In the genomic region with DNA sequence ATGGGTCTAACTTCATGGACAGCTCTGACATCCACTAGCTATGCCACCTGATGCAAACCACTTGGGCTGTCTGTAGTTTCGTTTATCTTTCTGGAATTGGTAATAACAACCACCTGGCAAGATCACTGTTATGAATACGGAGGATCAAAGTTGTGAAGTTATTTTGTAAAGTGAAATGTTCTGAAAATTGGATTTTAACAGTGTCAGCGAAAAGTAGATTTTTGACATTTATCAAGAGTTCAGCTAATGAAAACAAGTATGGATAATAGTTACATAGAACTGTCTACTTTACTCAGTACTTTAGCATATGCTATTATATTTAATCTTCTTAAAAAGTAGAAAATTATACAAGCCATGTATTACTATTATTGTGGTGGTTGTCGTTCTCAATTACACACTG, we compare ENCODE assay signal across 18 cellular contexts.
A peak's percentile ranks its signal among the peaks of the same experiment; 100 is the strongest.
DNase-seq lines count a peak whose midpoint lies in the region; ATAC-seq and TF ChIP-seq lines count a peak whose summit lies in the region.
"Had no signal": no experiment of that assay in that cellular context is flagged by ENCODE, and none has a peak within 500 bp of the region (broad histone marks: within the 10 kb centered on the region; RNA-seq: fewer than 3 reads in every experiment).

No MANE protein-coding gene starts in this region.

- peaks cover 18% of the 10 kb centered on the region for H3K36me3 Mint-ChIP-seq in stimulated activated naive CD8-positive, alpha-beta T cell treated with anti-CD3 and anti-CD28 coated beads, Interleukin-15, Interleukin-2, amounts not matched to agents 100 ng/mL and 50 ng/mL, for 24 hours (ENCODE audit: low read depth)
- H3K36me3 Mint-ChIP-seq in activated CD8-positive, alpha-beta T cell treated with anti-CD3 and anti-CD28 coated beads for 36 hours (ENCODE audit: low read depth): peaks cover 71% of the 10 kb centered on the region
- H3K36me3 Mint-ChIP-seq in immature natural killer cell: peaks cover 15 to 24% (median 16%) of the 10 kb centered on the region in 3 donors

- DNase-seq in stimulated activated naive CD8-positive, alpha-beta T cell treated with anti-CD3 and anti-CD28 coated beads, Interleukin-15, Interleukin-2, amounts not matched to agents 100 U/mL and 50 U/mL, for 24 hours: no peak
- DNase-seq in activated CD8-positive, alpha-beta T cell treated with anti-CD3 and anti-CD28 coated beads for 36 hours: no peak
- DNase-seq in immature natural killer cell: no peak
- no peak for DNase-seq in AML-193 (lab: John Stamatoyannopoulos, UW)
- no peak for DNase-seq in NOMO-1 treated with DMSO at 0.1 percent for 48 hours (lab: John Stamatoyannopoulos, UW; ENCODE audit: unreplicated experiment)
- DNase-seq: activated CD4-positive, CD25-positive, alpha-beta regulatory T cell treated with anti-CD3 and anti-CD28 coated beads, Interleukin-2, amount 50 U/mL, for 72 hours; adrenal gland; DND-41; GM23248; Kasumi-1; NCI-H1048; NCI-H2029 treated with DMSO at 0.1 percent for 48 hours; NCI-H226; NCI-H774; OCI-M1; Right ventricle myocardium superior had no signal

- POLR2A ChIA-PET in activated CD8-positive, alpha-beta T cell treated with anti-CD3 and anti-CD28 coated beads for 36 hours (lab: Charles Lee): interaction anchor here (0.8 to 6.4 kb wide), 14 partner anchors 9 to 954 kb away, joined by 3 to 28 read pairs (median 4); partner anchors contain the start of gene ID2

- TF ChIP-seq CTCF in activated CD8-positive, alpha-beta T cell treated with anti-CD3 and anti-CD28 coated beads for 36 hours (IDR thresholded peaks at IDR 0.05): no peak

- no peaks in the 10 kb centered on the region for H3K27me3 Mint-ChIP-seq in stimulated activated naive CD8-positive, alpha-beta T cell treated with anti-CD3 and anti-CD28 coated beads, Interleukin-15, Interleukin-2, amounts not matched to agents 100 ng/mL and 50 ng/mL, for 24 hours
- no peaks in the 10 kb centered on the region for H3K27me3 Mint-ChIP-seq in activated CD8-positive, alpha-beta T cell treated with anti-CD3 and anti-CD28 coated beads for 36 hours
- H3K27me3 Mint-ChIP-seq in immature natural killer cell (ENCODE audit: low read depth in 3 of 3): peaks cover 0 to 3% (median 0%) of the 10 kb centered on the region in 3 donors

- peak overlapping the region; percentile 79 for H3K27ac Mint-ChIP-seq in stimulated activated naive CD8-positive, alpha-beta T cell treated with anti-CD3 and anti-CD28 coated beads, Interleukin-15, Interleukin-2, amounts not matched to agents 100 ng/mL and 50 ng/mL, for 24 hours
- peak overlapping the region; percentile 90 for H3K27ac Mint-ChIP-seq in activated CD8-positive, alpha-beta T cell treated with anti-CD3 and anti-CD28 coated beads for 36 hours
- peak overlapping the region; percentile 91 to 98 (median 94) for H3K27ac Mint-ChIP-seq in immature natural killer cell

- no peaks in the 10 kb centered on the region for H3K9me3 Mint-ChIP-seq in stimulated activated naive CD8-positive, alpha-beta T cell treated with anti-CD3 and anti-CD28 coated beads, Interleukin-15, Interleukin-2, amounts not matched to agents 100 ng/mL and 50 ng/mL, for 24 hours
- no peaks in the 10 kb centered on the region for H3K9me3 Mint-ChIP-seq in activated CD8-positive, alpha-beta T cell treated with anti-CD3 and anti-CD28 coated beads for 36 hours
- H3K9me3 Mint-ChIP-seq in immature natural killer cell: no peaks in the 10 kb centered on the region

- CTCF ChIA-PET in activated CD8-positive, alpha-beta T cell treated with anti-CD3 and anti-CD28 coated beads for 36 hours (lab: Charles Lee): interaction anchor here (0.6 to 1.7 kb wide), 5 partner anchors 9 to 163 kb away, joined by 3 to 9 read pairs (median 4); no protein-coding TSS in a partner anchor

- H3K4me3 Mint-ChIP-seq in stimulated activated naive CD8-positive, alpha-beta T cell treated with anti-CD3 and anti-CD28 coated beads, Interleukin-15, Interleukin-2, amounts not matched to agents 100 ng/mL and 50 ng/mL, for 24 hours: peak overlapping the region; percentile 78
- peak overlapping the region; percentile 81 for H3K4me3 Mint-ChIP-seq in activated CD8-positive, alpha-beta T cell treated with anti-CD3 and anti-CD28 coated beads for 36 hours
- peak overlapping the region; percentile 75 to 93 (median 89) for H3K4me3 Mint-ChIP-seq in immature natural killer cell

- H3K4me1 Mint-ChIP-seq in stimulated activated naive CD8-positive, alpha-beta T cell treated with anti-CD3 and anti-CD28 coated beads, Interleukin-15, Interleukin-2, amounts not matched to agents 100 ng/mL and 50 ng/mL, for 24 hours (ENCODE audit: low read depth): peaks cover 41% of the 10 kb centered on the region
- peaks cover 43% of the 10 kb centered on the region for H3K4me1 Mint-ChIP-seq in activated CD8-positive, alpha-beta T cell treated with anti-CD3 and anti-CD28 coated beads for 36 hours (ENCODE audit: low read depth)
- H3K4me1 Mint-ChIP-seq in immature natural killer cell: peaks cover 61 to 87% of the 10 kb centered on the region in 2 donors

- ATAC-seq in stimulated activated naive CD8-positive, alpha-beta T cell treated with anti-CD3 and anti-CD28 coated beads, Interleukin-15, Interleukin-2, amounts not matched to agents 100 U/mL and 50 U/mL, for 24 hours: no peak
- ATAC-seq in activated CD8-positive, alpha-beta T cell treated with anti-CD3 and anti-CD28 coated beads for 36 hours: no peak
- ATAC-seq in GM21825 (IDR thresholded peaks at IDR 0.05; ENCODE audit: unreplicated experiment): no peak

- intact Hi-C loops in activated CD8-positive, alpha-beta T cell treated with anti-CD3 and anti-CD28 coated beads for 36 hours (cut with micrococcal nuclease): no loop called here
